14 cellular contexts compared by ENCODE assay signal in genomic region chr1:55275151-55275748, GRCh38.
DNase-seq lines count a peak whose midpoint lies in the region; ATAC-seq, FAIRE-seq and TF ChIP-seq lines count a peak whose summit lies in the region.
"Had no signal": no experiment of that assay in that cellular context is flagged by ENCODE, and none has a peak within 500 bp of the region (broad histone marks: within the 10 kb centered on the region; RNA-seq: fewer than 3 reads in every experiment).

No MANE protein-coding gene starts in this region.

- H3K9me3 ChIP-seq in body of pancreas (no peaks in the 10 kb centered on the region), keratinocyte (ENCODE audit: control insufficient read depth, low read depth, low read length) (no peaks in the 10 kb centered on the region), skeletal muscle tissue (ENCODE audit: control insufficient read depth in 3 of 3, low read length in 3 of 3) (no peaks in the 10 kb centered on the region), sigmoid colon (no peaks in the 10 kb centered on the region)
- H3K9me3 ChIP-seq: upper lobe of right lung had no signal

- H3K4me1 ChIP-seq in body of pancreas, result no peaks in the 10 kb centered on the region
- peaks cover 22% of the 10 kb centered on the region for H3K4me1 ChIP-seq in keratinocyte (ENCODE audit: control insufficient read depth, extremely low read depth, insufficient read depth, low read length)
- H3K4me1 ChIP-seq in skeletal muscle tissue (ENCODE audit: control insufficient read depth in 3 of 3, insufficient read depth in 3 of 3, low read length in 3 of 3), result peaks cover 26 to 28% (median 27%) of the 10 kb centered on the region in 3 donors
- peaks cover 0 to 18% (median 10%) of the 10 kb centered on the region in 4 donors for H3K4me1 ChIP-seq in sigmoid colon
- H3K4me1 ChIP-seq: upper lobe of right lung had no signal

- no peaks in the 10 kb centered on the region for H3K79me2 ChIP-seq in keratinocyte (ENCODE audit: control insufficient read depth, insufficient read depth, low read length)

- no peaks in the 10 kb centered on the region for H3K9me3 Mint-ChIP-seq in activated CD4-positive, alpha-beta T cell treated with anti-CD3 and anti-CD28 coated beads, Interleukin-2, amount 10 ng/mL, durations not matched to agents 7 days and 5 days

- POLR2A ChIA-PET in activated CD4-positive, alpha-beta T cell treated with anti-CD3 and anti-CD28 coated beads, Interleukin-2, amount 10 ng/mL, durations not matched to agents 7 days and 5 days (lab: Charles Lee), result no interaction called here

- no peak overlapping the region for H3K4me3 Mint-ChIP-seq in activated CD4-positive, alpha-beta T cell treated with anti-CD3 and anti-CD28 coated beads, Interleukin-2, amount 10 ng/mL, durations not matched to agents 7 days and 5 days

- H3K4me2 ChIP-seq in keratinocyte (ENCODE audit: control insufficient read depth, extremely low read depth, insufficient read depth, low read depth, low read length), result peak overlapping the region; percentile 2

- H3K27ac ChIP-seq in body of pancreas, result no peak overlapping the region
- H3K27ac ChIP-seq in keratinocyte (ENCODE audit: control insufficient read depth, insufficient read depth, low read length), result no peak overlapping the region
- no peak overlapping the region for H3K27ac ChIP-seq in skeletal muscle tissue (ENCODE audit: low read depth, low read length)
- H3K27ac ChIP-seq in sigmoid colon, result no peak overlapping the region
- H3K27ac ChIP-seq: 22Rv1, RWPE1, upper lobe of right lung had no signal

- no peak for TF ChIP-seq POLR2A in body of pancreas (IDR thresholded peaks at IDR 0.05)
- no peak for TF ChIP-seq POLR2A in sigmoid colon (IDR thresholded peaks at IDR 0.05)

- H3K36me3 Mint-ChIP-seq in activated CD4-positive, alpha-beta T cell treated with anti-CD3 and anti-CD28 coated beads, Interleukin-2, amount 10 ng/mL, durations not matched to agents 7 days and 5 days (ENCODE audit: low read depth), result no peaks in the 10 kb centered on the region

- DNase-seq in NCI-H82 (lab: John Stamatoyannopoulos, UW) (peak; percentile 17), NCI-H82 treated with DMSO at 0.1 percent for 48 hours (lab: John Stamatoyannopoulos, UW; ENCODE audit: unreplicated experiment) (no peak), body of pancreas (peak in 1 of 4 donors; percentile 16), keratinocyte (ENCODE audit: low read depth, low spot score) (no peak), sigmoid colon (no peak)
- no peak for DNase-seq in activated CD4-positive, alpha-beta T cell treated with anti-CD3 and anti-CD28 coated beads, Interleukin-2, amount 10 ng/mL, durations not matched to agents 7 days and 5 days
- DNase-seq: amniotic stem cell, NCI-H345, upper lobe of right lung had no signal

- FAIRE-seq in keratinocyte (lab: Jason Lieb, UNC), result no peak

- CTCF ChIA-PET in activated CD4-positive, alpha-beta T cell treated with anti-CD3 and anti-CD28 coated beads, Interleukin-2, amount 10 ng/mL, durations not matched to agents 7 days and 5 days (lab: Charles Lee), result no interaction called here

- intact Hi-C loops in body of pancreas (cut with DNase I) (loop anchor here (5.0 kb wide), 1 partner anchor 133 kb away; no protein-coding TSS in a partner anchor), sigmoid colon (cut with DNase I) (loop anchor here (5.0 to 10.0 kb wide), 2 partner anchors 58 to 210 kb away; partner anchors contain the start of gene USP24)

- peaks cover 6% of the 10 kb centered on the region for H3K4me1 Mint-ChIP-seq in activated CD4-positive, alpha-beta T cell treated with anti-CD3 and anti-CD28 coated beads, Interleukin-2, amount 10 ng/mL, durations not matched to agents 7 days and 5 days

- peaks cover 2% of the 10 kb centered on the region for H3K27me3 Mint-ChIP-seq in activated CD4-positive, alpha-beta T cell treated with anti-CD3 and anti-CD28 coated beads, Interleukin-2, amount 10 ng/mL, durations not matched to agents 7 days and 5 days

- H3K27me3 ChIP-seq in body of pancreas (no peaks in the 10 kb centered on the region), keratinocyte (ENCODE audit: control insufficient read depth, extremely low read depth, insufficient read depth, low read length) (no peaks in the 10 kb centered on the region), skeletal muscle tissue (ENCODE audit: control insufficient read depth in 3 of 3, insufficient read depth in 3 of 3, low read length in 3 of 3) (no peaks in the 10 kb centered on the region), sigmoid colon (no peaks in the 10 kb centered on the region)
- H3K27me3 ChIP-seq: upper lobe of right lung had no signal

- H3K36me3 ChIP-seq in body of pancreas (replicated peaks in 1 of 2; ENCODE audit: insufficient read depth in 1 of 2, low read depth in 2 of 2), result no peaks in the 10 kb centered on the region
- H3K36me3 ChIP-seq in keratinocyte (ENCODE audit: control insufficient read depth in 2 of 2, extremely low read depth in 1 of 2, insufficient read depth in 2 of 2, low read length in 2 of 2), result no peaks in the 10 kb centered on the region
- H3K36me3 ChIP-seq in skeletal muscle tissue (ENCODE audit: control insufficient read depth in 3 of 3, insufficient read depth in 3 of 3, low read length in 3 of 3), result no peaks in the 10 kb centered on the region
- H3K36me3 ChIP-seq in sigmoid colon, result no peaks in the 10 kb centered on the region
- H3K36me3 ChIP-seq: upper lobe of right lung had no signal

- WGBS in body of pancreas, 2 donors, result 48 to 58% methylated on average over 11 to 12 of the region's 12 CpGs
- 20 to 69% methylated on average over 12 of the region's 12 CpGs for WGBS in sigmoid colon, 2 donors

- dilution Hi-C loops in keratinocyte (cut with MboI; ENCODE audit: extremely low pct_ligation_motif_present, low sequenced_read_pairs), result no loop called here

- H3K4me3 ChIP-seq in body of pancreas, result no peak overlapping the region
- no peak overlapping the region for H3K4me3 ChIP-seq in keratinocyte (ENCODE audit: control insufficient read depth in 2 of 3, extremely low read depth in 1 of 3, insufficient read depth in 2 of 3, low read depth in 1 of 3, low read length in 3 of 3)
- H3K4me3 ChIP-seq in skeletal muscle tissue (ENCODE audit: low read length in 3 of 3), result peak overlapping the region in 2 of 3 donors; percentile 6 to 54
- no peak overlapping the region for H3K4me3 ChIP-seq in sigmoid colon
- H3K4me3 ChIP-seq: skin epidermis, upper lobe of right lung had no signal

- ATAC-seq in body of pancreas (peak; percentile 39), GM18520 (IDR thresholded peaks at IDR 0.05; ENCODE audit: unreplicated experiment) (no peak)
- ATAC-seq: upper lobe of right lung had no signal

- no peak overlapping the region for H3K27ac Mint-ChIP-seq in activated CD4-positive, alpha-beta T cell treated with anti-CD3 and anti-CD28 coated beads, Interleukin-2, amount 10 ng/mL, durations not matched to agents 7 days and 5 days

- H3K9me1 ChIP-seq in keratinocyte (ENCODE audit: control insufficient read depth, extremely low read depth, insufficient read depth, low read length), result no peaks in the 10 kb centered on the region

- TF ChIP-seq EP300 in sigmoid colon (IDR thresholded peaks at IDR 0.05), result no peak

- TF ChIP-seq CTCF in body of pancreas (IDR thresholded peaks at IDR 0.05), result no peak
- no peak for TF ChIP-seq CTCF in keratinocyte (optimal IDR thresholded peaks at IDR 0.05 in 1 of 3, IDR thresholded peaks at IDR 0.05 in 1 of 3, conservative IDR thresholded peaks at IDR 0.05 in 1 of 3; ENCODE audit: extremely low read depth in 1 of 3, insufficient read depth in 2 of 3, low read length in 3 of 3)
- TF ChIP-seq CTCF in sigmoid colon (IDR thresholded peaks at IDR 0.05), result no peak

- no peaks in the 10 kb centered on the region for H4K20me1 ChIP-seq in keratinocyte (ENCODE audit: control insufficient read depth, extremely low read depth, insufficient read depth, low read length)

- no peak overlapping the region for H2AFZ ChIP-seq in keratinocyte (ENCODE audit: control insufficient read depth, low read length)

- H3K9ac ChIP-seq in keratinocyte (ENCODE audit: control insufficient read depth, extremely low read depth, insufficient read depth, low read length) (no peak overlapping the region), skeletal muscle tissue (ENCODE audit: low read depth in 1 of 3, low read length in 3 of 3) (peak overlapping the region in 2 of 3 donors; percentile 68)

Comparison
In these comparisons a context has a peak if more than half of its experiments do, and no peak if none do; other contexts are left out.
1. H3K4me3 ChIP-seq: peak in skeletal muscle tissue (2 of 3); none in body of pancreas (0 of 2), keratinocyte (0 of 3) and sigmoid colon (0 of 4).